1 cellular context compared by ENCODE assay signal in the genomic region with DNA sequence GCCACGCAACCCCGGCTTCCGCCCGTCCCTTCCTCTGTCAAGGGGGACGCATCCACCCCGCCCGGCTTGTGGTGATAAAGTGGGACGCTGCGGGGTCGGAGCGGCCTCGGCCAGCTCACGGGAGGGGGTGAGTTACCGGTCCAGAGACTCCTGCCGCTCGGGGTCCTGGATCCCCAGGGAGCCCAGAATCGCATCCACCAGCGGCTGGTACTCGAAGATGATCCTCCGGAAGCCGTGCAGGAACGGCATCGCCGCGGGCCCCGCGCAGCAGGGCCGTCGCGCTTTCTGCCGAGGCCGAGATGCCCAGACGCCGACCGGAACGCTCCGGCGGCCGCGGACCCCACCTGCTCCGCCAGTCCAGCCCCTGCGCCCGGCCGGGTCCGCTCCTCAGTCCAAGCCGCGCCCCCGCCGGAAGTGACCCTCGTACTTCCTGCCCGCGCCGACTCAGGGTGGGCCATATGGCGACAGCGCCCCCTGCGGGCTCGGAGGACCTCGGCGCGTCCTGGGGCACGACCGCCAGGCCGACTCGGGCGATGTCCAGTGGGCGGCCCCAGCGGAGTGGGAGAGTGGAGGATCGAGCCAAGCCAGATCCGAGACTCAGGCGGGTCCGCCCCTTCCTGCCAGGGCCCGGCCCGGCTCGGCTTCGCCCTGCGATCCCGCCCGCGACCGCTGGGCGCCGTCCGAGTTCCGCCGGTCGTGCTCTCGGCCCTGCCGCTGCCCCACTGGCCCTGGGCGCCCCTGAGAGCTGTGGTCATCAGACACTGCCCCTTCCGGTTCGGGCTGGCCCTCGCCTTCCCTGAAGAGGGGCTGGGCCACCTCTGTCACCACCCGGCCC.
TF ChIP-seq lines count a peak whose summit lies in the region.

A gene with protein sequence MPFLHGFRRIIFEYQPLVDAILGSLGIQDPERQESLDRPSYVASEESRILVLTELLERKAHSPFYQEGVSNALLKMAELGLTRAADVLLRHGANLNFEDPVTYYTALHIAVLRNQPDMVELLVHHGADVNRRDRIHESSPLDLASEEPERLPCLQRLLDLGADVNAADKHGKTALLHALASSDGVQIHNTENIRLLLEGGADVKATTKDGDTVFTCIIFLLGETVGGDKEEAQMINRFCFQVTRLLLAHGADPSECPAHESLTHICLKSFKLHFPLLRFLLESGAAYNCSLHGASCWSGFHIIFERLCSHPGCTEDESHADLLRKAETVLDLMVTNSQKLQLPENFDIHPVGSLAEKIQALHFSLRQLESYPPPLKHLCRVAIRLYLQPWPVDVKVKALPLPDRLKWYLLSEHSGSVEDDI (minus strand): TSS at position 401 of the 835 bp plus-strand sequence. CDS start 152 bp downstream, at position 249.

TF ChIP-seq in GM12878, 131 proteins besides CTCF, POLR2A, EP300 and RAD21 (continued from another document and continues in another):
- TF ChIP-seq, protein P1, sequence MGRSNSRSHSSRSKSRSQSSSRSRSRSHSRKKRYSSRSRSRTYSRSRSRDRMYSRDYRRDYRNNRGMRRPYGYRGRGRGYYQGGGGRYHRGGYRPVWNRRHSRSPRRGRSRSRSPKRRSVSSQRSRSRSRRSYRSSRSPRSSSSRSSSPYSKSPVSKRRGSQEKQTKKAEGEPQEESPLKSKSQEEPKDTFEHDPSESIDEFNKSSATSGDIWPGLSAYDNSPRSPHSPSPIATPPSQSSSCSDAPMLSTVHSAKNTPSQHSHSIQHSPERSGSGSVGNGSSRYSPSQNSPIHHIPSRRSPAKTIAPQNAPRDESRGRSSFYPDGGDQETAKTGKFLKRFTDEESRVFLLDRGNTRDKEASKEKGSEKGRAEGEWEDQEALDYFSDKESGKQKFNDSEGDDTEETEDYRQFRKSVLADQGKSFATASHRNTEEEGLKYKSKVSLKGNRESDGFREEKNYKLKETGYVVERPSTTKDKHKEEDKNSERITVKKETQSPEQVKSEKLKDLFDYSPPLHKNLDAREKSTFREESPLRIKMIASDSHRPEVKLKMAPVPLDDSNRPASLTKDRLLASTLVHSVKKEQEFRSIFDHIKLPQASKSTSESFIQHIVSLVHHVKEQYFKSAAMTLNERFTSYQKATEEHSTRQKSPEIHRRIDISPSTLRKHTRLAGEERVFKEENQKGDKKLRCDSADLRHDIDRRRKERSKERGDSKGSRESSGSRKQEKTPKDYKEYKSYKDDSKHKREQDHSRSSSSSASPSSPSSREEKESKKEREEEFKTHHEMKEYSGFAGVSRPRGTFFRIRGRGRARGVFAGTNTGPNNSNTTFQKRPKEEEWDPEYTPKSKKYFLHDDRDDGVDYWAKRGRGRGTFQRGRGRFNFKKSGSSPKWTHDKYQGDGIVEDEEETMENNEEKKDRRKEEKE (IDR thresholded peaks at IDR 0.05): no peak
- TF ChIP-seq, protein P2, sequence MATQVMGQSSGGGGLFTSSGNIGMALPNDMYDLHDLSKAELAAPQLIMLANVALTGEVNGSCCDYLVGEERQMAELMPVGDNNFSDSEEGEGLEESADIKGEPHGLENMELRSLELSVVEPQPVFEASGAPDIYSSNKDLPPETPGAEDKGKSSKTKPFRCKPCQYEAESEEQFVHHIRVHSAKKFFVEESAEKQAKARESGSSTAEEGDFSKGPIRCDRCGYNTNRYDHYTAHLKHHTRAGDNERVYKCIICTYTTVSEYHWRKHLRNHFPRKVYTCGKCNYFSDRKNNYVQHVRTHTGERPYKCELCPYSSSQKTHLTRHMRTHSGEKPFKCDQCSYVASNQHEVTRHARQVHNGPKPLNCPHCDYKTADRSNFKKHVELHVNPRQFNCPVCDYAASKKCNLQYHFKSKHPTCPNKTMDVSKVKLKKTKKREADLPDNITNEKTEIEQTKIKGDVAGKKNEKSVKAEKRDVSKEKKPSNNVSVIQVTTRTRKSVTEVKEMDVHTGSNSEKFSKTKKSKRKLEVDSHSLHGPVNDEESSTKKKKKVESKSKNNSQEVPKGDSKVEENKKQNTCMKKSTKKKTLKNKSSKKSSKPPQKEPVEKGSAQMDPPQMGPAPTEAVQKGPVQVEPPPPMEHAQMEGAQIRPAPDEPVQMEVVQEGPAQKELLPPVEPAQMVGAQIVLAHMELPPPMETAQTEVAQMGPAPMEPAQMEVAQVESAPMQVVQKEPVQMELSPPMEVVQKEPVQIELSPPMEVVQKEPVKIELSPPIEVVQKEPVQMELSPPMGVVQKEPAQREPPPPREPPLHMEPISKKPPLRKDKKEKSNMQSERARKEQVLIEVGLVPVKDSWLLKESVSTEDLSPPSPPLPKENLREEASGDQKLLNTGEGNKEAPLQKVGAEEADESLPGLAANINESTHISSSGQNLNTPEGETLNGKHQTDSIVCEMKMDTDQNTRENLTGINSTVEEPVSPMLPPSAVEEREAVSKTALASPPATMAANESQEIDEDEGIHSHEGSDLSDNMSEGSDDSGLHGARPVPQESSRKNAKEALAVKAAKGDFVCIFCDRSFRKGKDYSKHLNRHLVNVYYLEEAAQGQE (IDR thresholded peaks at IDR 0.05; ENCODE audit: low read depth, low read length): 0 out of 2 replicates have a peak, but pooled peaks have one; percentile 8
- TF ChIP-seq JUND (IDR thresholded peaks at IDR 0.05; ENCODE audit: low read depth, low read length) (0 out of 2 replicates have a peak, but pooled peaks have one; percentile 15), KAT2A (conservative IDR thresholded peaks at IDR 0.05; ENCODE audit: control insufficient read depth, low read depth, low read length) (no peak), ZNF384 (IDR thresholded peaks at IDR 0.05; ENCODE audit: borderline replicate concordance, low read depth, low read length) (no peak), RUNX3 (IDR thresholded peaks at IDR 0.05; ENCODE audit: low read length) (peak; percentile 38), MEF2B (IDR thresholded peaks at IDR 0.05; ENCODE audit: partially characterized antibody, poor library complexity, severe bottlenecking) (peak; percentile 61), TAF1 (IDR thresholded peaks at IDR 0.05; ENCODE audit: borderline replicate concordance, low read depth, low read length) (0 out of 2 replicates have a peak, but pooled peaks have one; percentile 64), ESRRA (IDR thresholded peaks at IDR 0.05; ENCODE audit: low read length) (no peak), MEF2A (IDR thresholded peaks at IDR 0.05; ENCODE audit: insufficient read depth, low read depth, low read length) (no peak), HDAC6 (IDR thresholded peaks at IDR 0.05; ENCODE audit: unreplicated experiment) (no peak), EGR1 (IDR thresholded peaks at IDR 0.05; ENCODE audit: borderline replicate concordance in 1 of 2, low read depth in 2 of 2, low read length in 2 of 2) (peak; percentile 65 to 88), CHD2 (IDR thresholded peaks at IDR 0.05; ENCODE audit: borderline replicate concordance, low read depth, low read length) (peak; percentile 41; the same call in 1 of the 2 replicates), DPF2 (IDR thresholded peaks at IDR 0.05) (peak; percentile 81; the same call in 1 of the 2 replicates), IKZF2 (IDR thresholded peaks at IDR 0.05) (peak in 1 of 2 experiments; percentile 38; a peak in 1 of 4 replicates), SRF (IDR thresholded peaks at IDR 0.05; ENCODE audit: low read depth in 2 of 2, low read length in 2 of 2) (0 out of 4 replicates have a peak, but pooled peaks of 1 of the 2 experiments have one; percentile 40), YBX1 (IDR thresholded peaks at IDR 0.05) (no peak), KDM1A (IDR thresholded peaks at IDR 0.05; ENCODE audit: borderline replicate concordance) (no peak), MTA3 (IDR thresholded peaks at IDR 0.05; ENCODE audit: borderline replicate concordance, low read length) (no peak), KLF5 (IDR thresholded peaks at IDR 0.05; ENCODE audit: partially characterized antibody) (peak; percentile 74), RB1 (IDR thresholded peaks at IDR 0.05; ENCODE audit: borderline replicate concordance) (peak; percentile 92; the same call in 1 of the 2 replicates), SP1 (IDR thresholded peaks at IDR 0.05; ENCODE audit: low read depth, low read length) (peak; percentile 7), SMC3 (IDR thresholded peaks at IDR 0.05; ENCODE audit: borderline replicate concordance, low read length) (peak; percentile 47), NR2C2 (IDR thresholded peaks at IDR 0.05; ENCODE audit: borderline replicate concordance, control insufficient read depth, insufficient read length, low read depth) (no peak), WRNIP1 (IDR thresholded peaks at IDR 0.05; ENCODE audit: borderline replicate concordance, low read depth, low read length) (no peak), GABPA (IDR thresholded peaks at IDR 0.05; ENCODE audit: low read depth) (peak; percentile 94), IKZF1 (conservative IDR thresholded peaks at IDR 0.05) (peak; percentile 93), PAX8 (IDR thresholded peaks at IDR 0.05) (no peak), CEBPB (IDR thresholded peaks at IDR 0.05; ENCODE audit: borderline replicate concordance in 1 of 2, low read depth in 2 of 2, low read length in 2 of 2) (no peak), NRF1 (conservative IDR thresholded peaks at IDR 0.05; ENCODE audit: low read depth, low read length) (no peak), MYC (IDR thresholded peaks at IDR 0.05; ENCODE audit: insufficient read depth, insufficient read length, insufficient replicate concordance, low read length, severe bottlenecking) (no peak), FOS (IDR thresholded peaks at IDR 0.05; ENCODE audit: borderline replicate concordance, extremely low read depth, insufficient read length) (no peak), ZNF274 (IDR thresholded peaks at IDR 0.05; ENCODE audit: insufficient read depth, insufficient read length) (no peak), SIN3A (IDR thresholded peaks at IDR 0.05; ENCODE audit: low read depth, low read length) (peak; percentile 72; the same call in 1 of the 2 replicates), IRF4 (IDR thresholded peaks at IDR 0.05; ENCODE audit: low read depth, low read length) (0 out of 2 replicates have a peak, but pooled peaks have one; percentile 6), TARDBP (IDR thresholded peaks at IDR 0.05; ENCODE audit: borderline replicate concordance) (peak; percentile 51; the same call in 1 of the 2 replicates), RCOR1 (conservative IDR thresholded peaks at IDR 0.05; ENCODE audit: low read depth, low read length) (0 out of 2 replicates have a peak, but pooled peaks have one; percentile 13), SPI1 (IDR thresholded peaks at IDR 0.05; ENCODE audit: borderline replicate concordance, insufficient read depth, low read depth, low read length) (no peak), NFYA (IDR thresholded peaks at IDR 0.05; ENCODE audit: borderline replicate concordance, low read depth, low read length) (no peak)
- TF ChIP-seq, protein P3, sequence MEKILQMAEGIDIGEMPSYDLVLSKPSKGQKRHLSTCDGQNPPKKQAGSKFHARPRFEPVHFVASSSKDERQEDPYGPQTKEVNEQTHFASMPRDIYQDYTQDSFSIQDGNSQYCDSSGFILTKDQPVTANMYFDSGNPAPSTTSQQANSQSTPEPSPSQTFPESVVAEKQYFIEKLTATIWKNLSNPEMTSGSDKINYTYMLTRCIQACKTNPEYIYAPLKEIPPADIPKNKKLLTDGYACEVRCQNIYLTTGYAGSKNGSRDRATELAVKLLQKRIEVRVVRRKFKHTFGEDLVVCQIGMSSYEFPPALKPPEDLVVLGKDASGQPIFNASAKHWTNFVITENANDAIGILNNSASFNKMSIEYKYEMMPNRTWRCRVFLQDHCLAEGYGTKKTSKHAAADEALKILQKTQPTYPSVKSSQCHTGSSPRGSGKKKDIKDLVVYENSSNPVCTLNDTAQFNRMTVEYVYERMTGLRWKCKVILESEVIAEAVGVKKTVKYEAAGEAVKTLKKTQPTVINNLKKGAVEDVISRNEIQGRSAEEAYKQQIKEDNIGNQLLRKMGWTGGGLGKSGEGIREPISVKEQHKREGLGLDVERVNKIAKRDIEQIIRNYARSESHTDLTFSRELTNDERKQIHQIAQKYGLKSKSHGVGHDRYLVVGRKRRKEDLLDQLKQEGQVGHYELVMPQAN (conservative IDR thresholded peaks at IDR 0.05): peak; percentile 81
- TF ChIP-seq, protein P4, sequence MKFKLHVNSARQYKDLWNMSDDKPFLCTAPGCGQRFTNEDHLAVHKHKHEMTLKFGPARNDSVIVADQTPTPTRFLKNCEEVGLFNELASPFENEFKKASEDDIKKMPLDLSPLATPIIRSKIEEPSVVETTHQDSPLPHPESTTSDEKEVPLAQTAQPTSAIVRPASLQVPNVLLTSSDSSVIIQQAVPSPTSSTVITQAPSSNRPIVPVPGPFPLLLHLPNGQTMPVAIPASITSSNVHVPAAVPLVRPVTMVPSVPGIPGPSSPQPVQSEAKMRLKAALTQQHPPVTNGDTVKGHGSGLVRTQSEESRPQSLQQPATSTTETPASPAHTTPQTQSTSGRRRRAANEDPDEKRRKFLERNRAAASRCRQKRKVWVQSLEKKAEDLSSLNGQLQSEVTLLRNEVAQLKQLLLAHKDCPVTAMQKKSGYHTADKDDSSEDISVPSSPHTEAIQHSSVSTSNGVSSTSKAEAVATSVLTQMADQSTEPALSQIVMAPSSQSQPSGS (IDR thresholded peaks at IDR 0.05; ENCODE audit: low read length): no peak
- TF ChIP-seq, protein P5, sequence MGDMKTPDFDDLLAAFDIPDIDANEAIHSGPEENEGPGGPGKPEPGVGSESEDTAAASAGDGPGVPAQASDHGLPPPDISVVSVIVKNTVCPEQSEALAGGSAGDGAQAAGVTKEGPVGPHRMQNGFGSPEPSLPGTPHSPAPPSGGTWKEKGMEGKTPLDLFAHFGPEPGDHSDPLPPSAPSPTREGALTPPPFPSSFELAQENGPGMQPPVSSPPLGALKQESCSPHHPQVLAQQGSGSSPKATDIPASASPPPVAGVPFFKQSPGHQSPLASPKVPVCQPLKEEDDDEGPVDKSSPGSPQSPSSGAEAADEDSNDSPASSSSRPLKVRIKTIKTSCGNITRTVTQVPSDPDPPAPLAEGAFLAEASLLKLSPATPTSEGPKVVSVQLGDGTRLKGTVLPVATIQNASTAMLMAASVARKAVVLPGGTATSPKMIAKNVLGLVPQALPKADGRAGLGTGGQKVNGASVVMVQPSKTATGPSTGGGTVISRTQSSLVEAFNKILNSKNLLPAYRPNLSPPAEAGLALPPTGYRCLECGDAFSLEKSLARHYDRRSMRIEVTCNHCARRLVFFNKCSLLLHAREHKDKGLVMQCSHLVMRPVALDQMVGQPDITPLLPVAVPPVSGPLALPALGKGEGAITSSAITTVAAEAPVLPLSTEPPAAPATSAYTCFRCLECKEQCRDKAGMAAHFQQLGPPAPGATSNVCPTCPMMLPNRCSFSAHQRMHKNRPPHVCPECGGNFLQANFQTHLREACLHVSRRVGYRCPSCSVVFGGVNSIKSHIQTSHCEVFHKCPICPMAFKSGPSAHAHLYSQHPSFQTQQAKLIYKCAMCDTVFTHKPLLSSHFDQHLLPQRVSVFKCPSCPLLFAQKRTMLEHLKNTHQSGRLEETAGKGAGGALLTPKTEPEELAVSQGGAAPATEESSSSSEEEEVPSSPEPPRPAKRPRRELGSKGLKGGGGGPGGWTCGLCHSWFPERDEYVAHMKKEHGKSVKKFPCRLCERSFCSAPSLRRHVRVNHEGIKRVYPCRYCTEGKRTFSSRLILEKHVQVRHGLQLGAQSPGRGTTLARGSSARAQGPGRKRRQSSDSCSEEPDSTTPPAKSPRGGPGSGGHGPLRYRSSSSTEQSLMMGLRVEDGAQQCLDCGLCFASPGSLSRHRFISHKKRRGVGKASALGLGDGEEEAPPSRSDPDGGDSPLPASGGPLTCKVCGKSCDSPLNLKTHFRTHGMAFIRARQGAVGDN (IDR thresholded peaks at IDR 0.05): no peak
- TF ChIP-seq, protein P6, sequence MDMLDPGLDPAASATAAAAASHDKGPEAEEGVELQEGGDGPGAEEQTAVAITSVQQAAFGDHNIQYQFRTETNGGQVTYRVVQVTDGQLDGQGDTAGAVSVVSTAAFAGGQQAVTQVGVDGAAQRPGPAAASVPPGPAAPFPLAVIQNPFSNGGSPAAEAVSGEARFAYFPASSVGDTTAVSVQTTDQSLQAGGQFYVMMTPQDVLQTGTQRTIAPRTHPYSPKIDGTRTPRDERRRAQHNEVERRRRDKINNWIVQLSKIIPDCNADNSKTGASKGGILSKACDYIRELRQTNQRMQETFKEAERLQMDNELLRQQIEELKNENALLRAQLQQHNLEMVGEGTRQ (IDR thresholded peaks at IDR 0.05; ENCODE audit: borderline replicate concordance, low read depth, low read length): no peak
